8 cellular contexts compared by ENCODE assay signal in the genomic region with DNA sequence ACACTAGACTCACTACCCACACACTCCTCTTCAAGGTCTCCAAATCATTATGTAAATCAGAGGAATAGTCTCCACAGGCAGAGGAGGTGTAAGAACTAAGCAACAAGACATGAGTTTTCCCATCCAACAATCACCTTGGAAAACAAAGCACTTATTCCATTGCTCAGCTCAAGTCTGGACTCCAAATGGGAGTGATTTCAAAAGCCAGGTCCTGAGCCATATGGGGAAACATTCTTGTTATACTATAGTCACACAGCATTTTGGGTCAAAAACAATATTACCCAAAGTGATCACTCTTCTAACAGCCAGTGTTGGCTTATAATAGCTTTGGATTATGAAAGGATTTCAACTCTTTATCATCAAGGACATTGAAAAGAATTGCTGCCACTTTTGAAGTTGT. TPM values are rescaled to one million over a fixed set of nuclear protein-coding genes. Genes with fewer than 3 reads are reported as not detected.
DNase-seq lines count a peak whose midpoint lies in the region; ATAC-seq and TF ChIP-seq lines count a peak whose summit lies in the region.

No MANE protein-coding gene starts in this region.

- H3K27me3 ChIP-seq in KMS-11 (ENCODE audit: insufficient read depth, low read depth) = no peaks in the 10 kb centered on the region

- H3K4me3 ChIP-seq in KMS-11 (IDR thresholded peaks at IDR 0.05; ENCODE audit: insufficient read depth, low read depth, low read length) (no peak overlapping the region), choroid plexus epithelial cell (ENCODE audit: low read depth, low read length) (peak overlapping the region; percentile 53)

- intact Hi-C loops in CD14-positive monocyte (cut with micrococcal nuclease) = loop anchor here (2.0 to 10.0 kb wide), 3 partner anchors 59 to 65 kb away; partner anchors contain the start of gene BICRAL (in 1 of the 2)

- H3K27me3 Mint-ChIP-seq in CD14-positive monocyte (ENCODE audit: low read depth in 3 of 3) (peaks cover 2 to 11% (median 7%) of the 10 kb centered on the region in 3 donors), osteocyte (ENCODE audit: unreplicated experiment) (peaks cover 14% of the 10 kb centered on the region)

- H3K27ac Mint-ChIP-seq in CD14-positive monocyte = peak overlapping the region in 5 of 7 donors; percentile 48 to 87 (median 81)
- H3K27ac Mint-ChIP-seq in osteocyte (ENCODE audit: unreplicated experiment) = peak overlapping the region; percentile 24

- no peaks in the 10 kb centered on the region for H3K79me2 ChIP-seq in KMS-11 (ENCODE audit: insufficient read depth, low read depth)

- H3K4me3 Mint-ChIP-seq in CD14-positive monocyte (peak overlapping the region in 1 of 2 donors; percentile 99), osteocyte (ENCODE audit: unreplicated experiment) (peak overlapping the region; percentile 51)

- peaks cover 8% of the 10 kb centered on the region for H3K4me1 ChIP-seq in KMS-11 (ENCODE audit: low read depth, poor library complexity, severe bottlenecking)

- H3K4me2 ChIP-seq in KMS-11 = peak overlapping the region; percentile 63

- H3K27ac ChIP-seq in KMS-11 = peak overlapping the region; percentile 30

- H2AFZ ChIP-seq in KMS-11 (ENCODE audit: low read depth) = peak overlapping the region; percentile 77

- H4K20me1 ChIP-seq in KMS-11 (ENCODE audit: insufficient read depth) = no peaks in the 10 kb centered on the region

- H3K9ac ChIP-seq in KMS-11 = peak overlapping the region; percentile 14; the same call in 1 of the 2 replicates

- H3K36me3 ChIP-seq in KMS-11 (ENCODE audit: insufficient read depth) = no peaks in the 10 kb centered on the region

- H3K4me1 Mint-ChIP-seq in CD14-positive monocyte (peaks cover 18% of the 10 kb centered on the region), osteocyte (ENCODE audit: unreplicated experiment) (peaks cover 9% of the 10 kb centered on the region)

- TF ChIP-seq CTCF in CD14-positive monocyte (IDR thresholded peaks at IDR 0.05) (no peak), KMS-11 (conservative IDR thresholded peaks at IDR 0.05; ENCODE audit: low read depth, low read length) (no peak), choroid plexus epithelial cell (conservative IDR thresholded peaks at IDR 0.05; ENCODE audit: low read depth, low read length) (no peak), osteocyte (IDR thresholded peaks at IDR 0.05) (no peak)

- no peak for ATAC-seq in HG03378 (IDR thresholded peaks at IDR 0.05; ENCODE audit: unreplicated experiment)
- ATAC-seq in HG02588 (IDR thresholded peaks at IDR 0.05; ENCODE audit: unreplicated experiment) = no peak

- no peaks in the 10 kb centered on the region for H3K36me3 Mint-ChIP-seq in CD14-positive monocyte
- no peaks in the 10 kb centered on the region for H3K36me3 Mint-ChIP-seq in osteocyte (ENCODE audit: unreplicated experiment)

- H3K9me3 Mint-ChIP-seq in CD14-positive monocyte = peaks cover 0 to 1% (median 0%) of the 10 kb centered on the region in 7 donors
- no peaks in the 10 kb centered on the region for H3K9me3 Mint-ChIP-seq in osteocyte (ENCODE audit: unreplicated experiment)

- DNase-seq in CD14-positive monocyte (ENCODE audit: low spot score) = no peak
- DNase-seq in choroid plexus epithelial cell (ENCODE audit: low read depth) = no peak
- no peak for DNase-seq in osteocyte (ENCODE audit: extremely low spot score, unreplicated experiment)
- no peak for DNase-seq in superior temporal gyrus (ENCODE audit: extremely low spot score)
- no peak for DNase-seq in NCI-H1694 (lab: John Stamatoyannopoulos, UW)

RNA-seq across cellular contexts. Expression of gene PRPH2, which starts 3.6 kb away (rescaled TPM):
- not detected for polyA plus RNA-seq in CD14-positive monocyte
- not detected in 2 replicates for total RNA-seq in osteocyte

RNA-seq across cellular contexts. Expression of gene TBCC, which starts 19.9 kb away (rescaled TPM):
- polyA plus RNA-seq in CD14-positive monocyte = 10 to 100 TPM; 30.7 to 31.3 TPM
- total RNA-seq in osteocyte = 23.4 and 23.8 TPM in 2 replicates

RNA-seq across cellular contexts. Expression of gene BICRAL, which starts 55.8 kb away (rescaled TPM):
- polyA plus RNA-seq in CD14-positive monocyte = 1 to 10 TPM; 1.6 to 2.2 TPM
- total RNA-seq in osteocyte = 12.0 and 12.7 TPM in 2 replicates
